28 cellular contexts compared by ENCODE assay signal in genomic region chr2:161898633-161899032, GRCh38.
"Had no signal": no experiment of that assay in that cellular context is flagged by ENCODE, and none has a peak within 500 bp of the region (broad histone marks: within the 10 kb centered on the region; RNA-seq: fewer than 3 reads in every experiment).

No MANE protein-coding gene starts in this region.

- H3K9ac ChIP-seq: neural progenitor cell, parathyroid adenoma had no signal

- H3K27me3 Mint-ChIP-seq: stimulated activated memory B cell treated with anti-CD40 and anti-IgM and Interleukin-4, amounts not matched to agents 10 μg/mL and 1 μg/mL and 100 μg/mL, for 72 hours had no signal

- DNase-seq: naive thymus-derived CD4-positive, alpha-beta T cell; occipital lobe; ovary; posterior cingulate gyrus; psoas muscle; right cardiac atrium; right lobe of liver; sigmoid colon; small intestine; stimulated activated CD4-positive, alpha-beta T cell treated with anti-CD3 and anti-CD28 coated beads, Interleukin-15, amount 100 ng/mL, for 24 hours; stimulated activated CD4-positive, alpha-beta T cell treated with anti-CD3 and anti-CD28 coated beads, Interleukin-2, amount 100 ng/mL, for 24 hours; stimulated activated CD4-positive, alpha-beta T cell treated with anti-CD3 and anti-CD28 coated beads, Interleukin-2, amount 100 ng/mL, for 48 hours; stimulated activated CD4-positive, alpha-beta T cell treated with anti-CD3 and anti-CD28 coated beads, Interleukin-4, amount 100 ng/mL, for 24 hours; stimulated activated naive CD4-positive, alpha-beta T cell; substantia nigra; testis; tibial artery; transverse colon; upper lobe of right lung; uterus had no signal

- H3K9me3 ChIP-seq: ovary, psoas muscle, right lobe of liver, sigmoid colon, suprapubic skin, testis, tibial artery, transverse colon, upper lobe of right lung, uterus had no signal

- H3K27me3 ChIP-seq: neural progenitor cell, ovary, right lobe of liver, sigmoid colon, suprapubic skin, testis, tibial artery, transverse colon, upper lobe of right lung, uterus had no signal

- H2AFZ ChIP-seq: neural progenitor cell, parathyroid adenoma had no signal

- H3K4me3 ChIP-seq: neural progenitor cell, ovary, psoas muscle, right lobe of liver, sigmoid colon, suprapubic skin, testis, tibial artery, transverse colon, upper lobe of right lung, uterus had no signal

- H3K27ac Mint-ChIP-seq: naive thymus-derived CD4-positive, alpha-beta T cell; nephron; neural progenitor cell; progenitor cell of endocrine pancreas; stimulated activated memory B cell treated with anti-CD40 and anti-IgM and Interleukin-4, amounts not matched to agents 10 μg/mL and 1 μg/mL and 100 μg/mL, for 72 hours; stimulated activated naive CD8-positive, alpha-beta T cell treated with anti-CD3 and anti-CD28 coated beads, Interleukin-15, Interleukin-2, amounts not matched to agents 100 ng/mL and 50 ng/mL, for 24 hours; type B pancreatic cell had no signal

- H3K36me3 Mint-ChIP-seq: neural progenitor cell; stimulated activated memory B cell treated with anti-CD40 and anti-IgM and Interleukin-4, amounts not matched to agents 10 μg/mL and 1 μg/mL and 100 μg/mL, for 72 hours; type B pancreatic cell had no signal

- H3K9me3 Mint-ChIP-seq: neural progenitor cell; stimulated activated memory B cell treated with anti-CD40 and anti-IgM and Interleukin-4, amounts not matched to agents 10 μg/mL and 1 μg/mL and 100 μg/mL, for 72 hours; type B pancreatic cell had no signal

- ATAC-seq: naive thymus-derived CD4-positive, alpha-beta T cell; psoas muscle; right cardiac atrium; right lobe of liver; stimulated activated memory B cell treated with anti-CD40 and anti-IgM and Interleukin-4, amounts not matched to agents 10 μg/mL and 1 μg/mL and 100 μg/mL, for 72 hours; upper lobe of right lung had no signal

- H3K4me1 ChIP-seq: neural progenitor cell, parathyroid adenoma, psoas muscle, right lobe of liver, sigmoid colon, suprapubic skin, testis, tibial artery, transverse colon, upper lobe of right lung, uterus had no signal

- H3K4me2 ChIP-seq: neural progenitor cell had no signal

- H3K27ac ChIP-seq: neural progenitor cell, ovary, parathyroid adenoma, psoas muscle, right lobe of liver, sigmoid colon, suprapubic skin, testis, tibial artery, transverse colon, upper lobe of right lung, uterus had no signal

- H3K36me3 ChIP-seq: neural progenitor cell, ovary, right lobe of liver, sigmoid colon, suprapubic skin, tibial artery, transverse colon, upper lobe of right lung, uterus had no signal

- H3K4me3 Mint-ChIP-seq: naive thymus-derived CD4-positive, alpha-beta T cell; nephron; neural progenitor cell; stimulated activated memory B cell treated with anti-CD40 and anti-IgM and Interleukin-4, amounts not matched to agents 10 μg/mL and 1 μg/mL and 100 μg/mL, for 72 hours; stimulated activated naive CD8-positive, alpha-beta T cell treated with anti-CD3 and anti-CD28 coated beads, Interleukin-15, Interleukin-2, amounts not matched to agents 100 ng/mL and 50 ng/mL, for 24 hours; type B pancreatic cell had no signal

- H3K4me1 Mint-ChIP-seq: nephron; neural progenitor cell; stimulated activated memory B cell treated with anti-CD40 and anti-IgM and Interleukin-4, amounts not matched to agents 10 μg/mL and 1 μg/mL and 100 μg/mL, for 72 hours had no signal

- H3K79me2 ChIP-seq: parathyroid adenoma had no signal
